In the genomic region with DNA sequence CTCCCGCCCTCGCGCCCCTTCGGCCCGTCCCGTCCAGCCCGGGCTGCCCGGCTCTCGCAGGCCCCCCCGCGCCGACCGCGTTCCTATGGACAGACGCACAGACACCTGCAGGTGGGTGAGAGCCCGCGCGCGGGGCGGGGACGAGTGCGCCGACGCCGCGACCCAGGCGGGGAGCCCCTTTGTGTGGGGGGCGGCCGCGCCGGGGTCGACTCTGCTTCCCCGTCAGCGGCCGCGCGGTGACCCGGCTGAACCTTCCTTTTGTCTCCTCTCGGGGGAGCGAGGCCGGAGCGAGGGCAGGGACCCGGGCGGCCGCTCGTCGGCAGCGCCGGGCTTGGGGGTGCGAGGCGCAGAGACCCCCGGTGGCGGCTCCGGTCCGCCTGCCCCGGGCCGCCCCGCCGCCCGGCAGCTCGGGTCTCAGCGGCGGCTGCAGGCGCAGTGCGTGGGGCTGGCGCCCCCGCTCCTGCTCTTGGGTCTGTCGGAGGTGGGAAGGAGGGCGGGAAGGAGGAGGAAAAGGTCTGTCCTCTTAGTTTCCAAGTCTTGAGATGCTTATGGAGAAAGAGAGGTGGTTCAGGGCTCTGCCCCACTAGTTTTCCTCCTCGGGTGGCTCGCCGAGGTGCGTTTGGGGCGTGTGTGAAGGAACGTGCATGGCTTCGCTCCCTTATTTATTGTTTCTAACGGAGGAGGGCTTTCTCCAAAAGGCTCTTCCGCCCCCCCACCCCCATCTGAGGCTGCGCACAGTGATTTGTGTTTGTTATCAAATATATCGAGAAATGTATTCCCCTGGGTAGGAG, we compare ENCODE assay signal across 8 cellular contexts. TPM values are rescaled to one million over a fixed set of nuclear protein-coding genes. Genes with fewer than 3 reads are reported as not detected.
DNase-seq lines count a peak whose midpoint lies in the region; ATAC-seq and TF ChIP-seq lines count a peak whose summit lies in the region.

No MANE protein-coding gene starts in this region.

- peaks cover 0 to 8% of the 10 kb centered on the region in 2 donors for H3K36me3 Mint-ChIP-seq in CD4-positive, alpha-beta memory T cell
- peaks cover 5% of the 10 kb centered on the region for H3K36me3 Mint-ChIP-seq in activated T-helper 17 cell treated with anti-CD3 and anti-CD28 coated beads, Interleukin-2, amount 50 U/mL, for 72 hours (ENCODE audit: low read depth)

- peaks cover 8% of the 10 kb centered on the region for H3K4me1 ChIP-seq in CD4-positive, alpha-beta memory T cell (ENCODE audit: insufficient read depth, low read length)
- H3K4me1 ChIP-seq in neuronal stem cell (ENCODE audit: control insufficient read depth in 2 of 2, insufficient read depth in 1 of 2, low read depth in 1 of 2, low read length in 2 of 2) = peaks cover 6 to 12% of the 10 kb centered on the region in 2 donors

- H2AFZ ChIP-seq in neuronal stem cell (ENCODE audit: low read length) = peak overlapping the region; percentile 83

- no peak overlapping the region for H4K8ac ChIP-seq in neuronal stem cell (ENCODE audit: low read depth, low read length)

- intact Hi-C loops in CD4-positive, alpha-beta memory T cell (cut with micrococcal nuclease) = loop anchor here (2.0 to 5.0 kb wide), 4 partner anchors 44 to 1005 kb away; partner anchors contain the start of genes ECPAS and PTBP3

- peak overlapping the region; percentile 27 for H3K27ac ChIP-seq in CD4-positive, alpha-beta memory T cell (ENCODE audit: low read depth, low read length)
- peak overlapping the region; percentile 82 for H3K27ac ChIP-seq in neuronal stem cell (replicated peaks; ENCODE audit: low read length)
- peak overlapping the region; percentile 14 for H3K27ac ChIP-seq in temporal lobe (ENCODE audit: low read depth, low read length)

- peak; percentile 35 to 61 (median 37) for DNase-seq in CD4-positive, alpha-beta memory T cell
- DNase-seq in fibroblast of the conjunctiva (ENCODE audit: low read depth) = peak; percentile 13
- DNase-seq in neuronal stem cell (ENCODE audit: low spot score) = peak; percentile 71

- H3K4ac ChIP-seq in neuronal stem cell (ENCODE audit: low read length) = no peak overlapping the region

- H3K14ac ChIP-seq in neuronal stem cell (ENCODE audit: low read length) = peak overlapping the region; percentile 85

- POLR2A ChIA-PET in CD4-positive, alpha-beta memory T cell (lab: Charles Lee; ENCODE audit: partially characterized antibody) = interaction anchor here (1.4 to 2.3 kb wide), 6 partner anchors 11 to 264 kb away, joined by 3 to 19 read pairs (median 8); partner anchors contain the start of genes HSDL2, INIP, PTBP3 and SNX30

- no CpG with 5 or more reads among the region's 80 CpGs for WGBS in neuronal stem cell (ENCODE audit: extremely low coverage in 2 of 2, insufficient read length in 2 of 2, insufficient replicate concordance in 1 of 2), 2 donors

- no peak overlapping the region for H2BK15ac ChIP-seq in neuronal stem cell (ENCODE audit: low read length)

- no peaks in the 10 kb centered on the region for H3K36me3 ChIP-seq in CD4-positive, alpha-beta memory T cell (ENCODE audit: insufficient read depth, low read length)
- peaks cover 0 to 46% of the 10 kb centered on the region in 2 donors for H3K36me3 ChIP-seq in neuronal stem cell (replicated peaks in 1 of 2; ENCODE audit: control insufficient read depth in 2 of 2, insufficient read depth in 2 of 2, low read length in 2 of 2)

- H3K27ac Mint-ChIP-seq in CD4-positive, alpha-beta memory T cell = peak overlapping the region; percentile 71 to 95 (median 88)
- peak overlapping the region; percentile 88 for H3K27ac Mint-ChIP-seq in activated T-helper 17 cell treated with anti-CD3 and anti-CD28 coated beads, Interleukin-2, amount 50 U/mL, for 72 hours

- peaks cover 10 to 28% (median 16%) of the 10 kb centered on the region in 4 donors for H3K4me1 Mint-ChIP-seq in CD4-positive, alpha-beta memory T cell
- H3K4me1 Mint-ChIP-seq in activated T-helper 17 cell treated with anti-CD3 and anti-CD28 coated beads, Interleukin-2, amount 50 U/mL, for 72 hours = no peaks in the 10 kb centered on the region

- H3K9me3 Mint-ChIP-seq in CD4-positive, alpha-beta memory T cell = no peaks in the 10 kb centered on the region
- H3K9me3 Mint-ChIP-seq in activated T-helper 17 cell treated with anti-CD3 and anti-CD28 coated beads, Interleukin-2, amount 50 U/mL, for 72 hours = no peaks in the 10 kb centered on the region

- peak overlapping the region; percentile 46 for H3K4me2 ChIP-seq in neuronal stem cell (ENCODE audit: insufficient read depth, low read length, poor library complexity, severe bottlenecking)

- no peak overlapping the region for H3K23ac ChIP-seq in neuronal stem cell (ENCODE audit: low read depth, low read length, poor library complexity)

- peak overlapping the region; percentile 92 to 98 (median 94) for H3K4me3 Mint-ChIP-seq in CD4-positive, alpha-beta memory T cell
- peak overlapping the region; percentile 91 for H3K4me3 Mint-ChIP-seq in activated T-helper 17 cell treated with anti-CD3 and anti-CD28 coated beads, Interleukin-2, amount 50 U/mL, for 72 hours

- CTCF ChIA-PET in CD4-positive, alpha-beta memory T cell (lab: Charles Lee; ENCODE audit: partially characterized antibody) = interaction anchor here (0.5 to 2.0 kb wide), 6 partner anchors 44 to 306 kb away, joined by 3 to 6 read pairs (median 4); partner anchors contain the start of gene INIP

- H3K27me3 Mint-ChIP-seq in CD4-positive, alpha-beta memory T cell = no peaks in the 10 kb centered on the region
- no peaks in the 10 kb centered on the region for H3K27me3 Mint-ChIP-seq in activated T-helper 17 cell treated with anti-CD3 and anti-CD28 coated beads, Interleukin-2, amount 50 U/mL, for 72 hours

- peak; percentile 39 for ATAC-seq in GM19395 (IDR thresholded peaks at IDR 0.05; ENCODE audit: unreplicated experiment)
- ATAC-seq in HG03469 (IDR thresholded peaks at IDR 0.05; ENCODE audit: unreplicated experiment) = peak; percentile 28
- peak; percentile 33 for ATAC-seq in activated T-helper 17 cell treated with anti-CD3 and anti-CD28 coated beads, Interleukin-2, amount 50 U/mL, for 72 hours (replicated peaks)

- H3K27me3 ChIP-seq in CD4-positive, alpha-beta memory T cell (ENCODE audit: insufficient read depth, low read length) = no peaks in the 10 kb centered on the region
- H3K27me3 ChIP-seq in neuronal stem cell (ENCODE audit: control insufficient read depth in 3 of 3, insufficient read depth in 3 of 3, low read depth in 1 of 3, low read length in 3 of 3) = no peaks in the 10 kb centered on the region

- peak overlapping the region; percentile 72 for H2BK120ac ChIP-seq in neuronal stem cell (ENCODE audit: low read depth, low read length)

- no peaks in the 10 kb centered on the region for H3K79me1 ChIP-seq in neuronal stem cell (ENCODE audit: low read depth, low read length)

- H3K9me3 ChIP-seq in CD4-positive, alpha-beta memory T cell (ENCODE audit: control insufficient read depth in 1 of 2, low read length in 2 of 2) = no peaks in the 10 kb centered on the region
- H3K9me3 ChIP-seq in neuronal stem cell (replicated peaks in 1 of 2; ENCODE audit: control insufficient read depth in 2 of 2, insufficient read depth in 1 of 2, low read depth in 1 of 2, low read length in 2 of 2) = no peaks in the 10 kb centered on the region

- peak overlapping the region; percentile 92 for H3K9ac ChIP-seq in neuronal stem cell (ENCODE audit: low read depth, low read length, poor library complexity)

- H2AK5ac ChIP-seq in neuronal stem cell (ENCODE audit: low read depth, low read length) = no peak overlapping the region

- H3K18ac ChIP-seq in neuronal stem cell (ENCODE audit: low read length) = peak overlapping the region; percentile 99

- peak overlapping the region; percentile 97 for H2BK5ac ChIP-seq in neuronal stem cell (ENCODE audit: low read length)

- peak overlapping the region; percentile 49 for H2BK12ac ChIP-seq in neuronal stem cell (ENCODE audit: low read length)

- H4K91ac ChIP-seq in neuronal stem cell (ENCODE audit: low read depth, low read length, poor library complexity) = no peak overlapping the region

- H3K4me3 ChIP-seq in CD4-positive, alpha-beta memory T cell (ENCODE audit: low read length in 2 of 2) = peak overlapping the region in 1 of 2 donors; percentile 52
- H3K4me3 ChIP-seq in neuronal stem cell (ENCODE audit: low read length in 2 of 2) = peak overlapping the region; percentile 86 to 88

TF ChIP-seq in PFSK-1, 5 proteins besides CTCF, POLR2A, EP300 and RAD21:
- peak; percentile 65; the same call in 1 of the 2 replicates for TF ChIP-seq SIN3A (IDR thresholded peaks at IDR 0.05; ENCODE audit: borderline replicate concordance, insufficient read depth, low read length)
- no peak; the same call in 1 of the 2 replicates for TF ChIP-seq POLR2AphosphoS5 (IDR thresholded peaks at IDR 0.05; ENCODE audit: low read depth, low read length)

RNA-seq across cellular contexts. Expression of gene KIAA1958, which starts 0.6 kb away (rescaled TPM):
- total RNA-seq in CD4-positive, alpha-beta memory T cell = 1 to 10 TPM; 4.3 to 5.1 TPM
- polyA plus RNA-seq in CD4-positive, alpha-beta memory T cell = 1 to 10 TPM in 1 of 2 donors, under 1 TPM in 1; 0.63 to 1.2 TPM
- 5.1 TPM for polyA plus RNA-seq in PFSK-1 (2012; ENCODE audit: insufficient read length, low read depth)
- total RNA-seq in activated T-helper 17 cell treated with anti-CD3 and anti-CD28 coated beads, Interleukin-2, amount 50 U/mL, for 72 hours = 10 to 100 TPM; 10.0 to 12.5 TPM
- polyA plus RNA-seq in neuronal stem cell (2013, experiment 1 of 2) = 17.6 TPM
- 17.8 TPM for polyA plus RNA-seq in neuronal stem cell (2013, experiment 2 of 2)
- total RNA-seq in temporal lobe = 15.2 TPM

Comparison
In these comparisons a context has a peak if more than half of its experiments do, and no peak if none do; other contexts are left out.
1. DNase-seq: peak in every context shown above with its lines; median percentile 71 in neuronal stem cell; 37 in CD4-positive, alpha-beta memory T cell; 13 in fibroblast of the conjunctiva.
2. H3K27ac ChIP-seq: peak in every context shown above with its lines; median percentile 82 in neuronal stem cell; 27 in CD4-positive, alpha-beta memory T cell; 14 in temporal lobe.